In genomic region chr1:213163278-213163711, GRCh38 we compare ENCODE assay signal across 1 cellular context.
TF ChIP-seq lines count a peak whose summit lies in the region.

No MANE protein-coding gene starts in this region.

TF ChIP-seq in IMR-90, 13 proteins besides CTCF, POLR2A, EP300 and RAD21:
- TF ChIP-seq, protein P1, sequence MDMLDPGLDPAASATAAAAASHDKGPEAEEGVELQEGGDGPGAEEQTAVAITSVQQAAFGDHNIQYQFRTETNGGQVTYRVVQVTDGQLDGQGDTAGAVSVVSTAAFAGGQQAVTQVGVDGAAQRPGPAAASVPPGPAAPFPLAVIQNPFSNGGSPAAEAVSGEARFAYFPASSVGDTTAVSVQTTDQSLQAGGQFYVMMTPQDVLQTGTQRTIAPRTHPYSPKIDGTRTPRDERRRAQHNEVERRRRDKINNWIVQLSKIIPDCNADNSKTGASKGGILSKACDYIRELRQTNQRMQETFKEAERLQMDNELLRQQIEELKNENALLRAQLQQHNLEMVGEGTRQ (IDR thresholded peaks at IDR 0.05; ENCODE audit: low read depth, low read length) = no peak
- TF ChIP-seq CEBPB (IDR thresholded peaks at IDR 0.05; ENCODE audit: low read depth, low read length) = 0 out of 2 replicates have a peak, but pooled peaks have one; percentile 2
